ENCODE assay signal across 25 cellular contexts in genomic region chr9:137580209-137580957, GRCh38. TPM values are rescaled to one million over a fixed set of nuclear protein-coding genes. Genes with fewer than 3 reads are reported as not detected.
DNase-seq lines count a peak whose midpoint lies in the region; ATAC-seq and TF ChIP-seq lines count a peak whose summit lies in the region.
"Had no signal": no experiment of that assay in that cellular context is flagged by ENCODE, and none has a peak within 500 bp of the region (broad histone marks: within the 10 kb centered on the region; RNA-seq: fewer than 3 reads in every experiment).

No MANE protein-coding gene starts in this region.

- H3K4me1 ChIP-seq in NT2/D1 (ENCODE audit: insufficient read depth, insufficient read length): peaks cover 24% of the 10 kb centered on the region
- H3K4me1 ChIP-seq in endodermal cell (ENCODE audit: control insufficient read depth, insufficient read depth, low read length): peaks cover 7% of the 10 kb centered on the region

- ATAC-seq in activated naive CD4-positive, alpha-beta T cell treated with anti-CD3 and anti-CD28 coated beads, Interleukin-2, amount 50 U/mL, for 72 hours: no peak
- no peak for ATAC-seq in GM18861 (IDR thresholded peaks at IDR 0.05; ENCODE audit: unreplicated experiment)
- ATAC-seq: A549, PC-3 had no signal

- DNase-seq in NCI-H2227 (lab: John Stamatoyannopoulos, UW; ENCODE audit: unreplicated experiment): peak; percentile 17
- no peak for DNase-seq in NCI-H2227 treated with DMSO at 0.1 percent for 48 hours (lab: John Stamatoyannopoulos, UW)
- DNase-seq in G401 (ENCODE audit: low spot score): peak; percentile 23
- DNase-seq in NT2/D1 (ENCODE audit: low read depth, low spot score): no peak
- no peak for DNase-seq in endodermal cell
- DNase-seq in activated naive CD4-positive, alpha-beta T cell treated with anti-CD3 and anti-CD28 coated beads, Interleukin-2, amount 50 U/mL, for 72 hours (ENCODE audit: low spot score in 2 of 2): no peak
- DNase-seq in stimulated activated CD4-positive, alpha-beta T cell treated with anti-CD3 and anti-CD28 coated beads, Interleukin-4, amount 100 ng/mL, for 24 hours: no peak
- DNase-seq: activated CD4-positive, alpha-beta T cell treated with anti-CD3 and anti-CD28 coated beads, Interleukin-2, amount 50 U/mL, for 48 hours; activated gamma-delta T cell; central memory CD4-positive, alpha-beta T cell; erythroblast; foreskin melanocyte; KBM-7; NCI-H1048; NCI-H2081 treated with DMSO at 0.1 percent for 48 hours; NCI-H526 treated with DMSO at 0.1 percent for 48 hours; nucleus accumbens; PC-3; retina; SIG-M5; stimulated activated CD4-positive, alpha-beta T cell treated with anti-CD3 and anti-CD28 coated beads, Interleukin-12 subunit alpha, Interleukin-12 subunit beta, amount 100 ng/mL, for 4 hours had no signal

- H3K4me1 Mint-ChIP-seq in endodermal cell: peaks cover 19% of the 10 kb centered on the region

- TF ChIP-seq CTCF in endodermal cell (conservative IDR thresholded peaks at IDR 0.05): no peak

- H3K4me3 Mint-ChIP-seq in endodermal cell: peak overlapping the region; percentile 82

- H3K36me3 Mint-ChIP-seq in endodermal cell (ENCODE audit: low read depth): peaks cover 41% of the 10 kb centered on the region
- peaks cover 4% of the 10 kb centered on the region in 2 donors for H3K36me3 Mint-ChIP-seq in activated naive CD4-positive, alpha-beta T cell treated with anti-CD3 and anti-CD28 coated beads, Interleukin-2, amount 50 U/mL, for 72 hours

- H3K9me3 Mint-ChIP-seq in endodermal cell: no peaks in the 10 kb centered on the region
- no peaks in the 10 kb centered on the region for H3K9me3 Mint-ChIP-seq in activated naive CD4-positive, alpha-beta T cell treated with anti-CD3 and anti-CD28 coated beads, Interleukin-2, amount 50 U/mL, for 72 hours
- H3K9me3 Mint-ChIP-seq: T-helper 1 cell treated with Interleukin-12 subunit alpha and Interleukin-12 subunit beta and Interleukin-4 antibody, amounts not matched to agents 30 μg/mL and 1 μg/mL, for 36 hours had no signal

- H3K4me3 ChIP-seq in NT2/D1 (ENCODE audit: insufficient read length, low read depth) (no peak overlapping the region), endodermal cell (ENCODE audit: low read length) (no peak overlapping the region)
- H3K4me3 ChIP-seq: A549; BLaER1 treated with 17β-estradiol and CSF1 and Interleukin-3, amounts not matched to agents 10 nM and 100 nM had no signal

- peaks cover 76% of the 10 kb centered on the region for H3K36me3 ChIP-seq in NT2/D1 (ENCODE audit: insufficient read depth, insufficient read length, low read length)
- H3K36me3 ChIP-seq in endodermal cell (ENCODE audit: control insufficient read depth, insufficient read depth, low read length): peaks cover 55% of the 10 kb centered on the region

- H3K9ac ChIP-seq in NT2/D1 (ENCODE audit: insufficient read length, low read depth): peak overlapping the region; percentile 58
- no peak overlapping the region for H3K9ac ChIP-seq in endodermal cell (ENCODE audit: extremely low read depth, low read length, poor library complexity, severe bottlenecking)

- 91 to 92% methylated on average over 15 to 23 of the region's 23 CpGs for WGBS in endodermal cell (ENCODE audit: insufficient coverage in 1 of 2, insufficient read length in 1 of 2), 2 experiments

- H3K27me3 Mint-ChIP-seq in endodermal cell (ENCODE audit: insufficient read depth): no peaks in the 10 kb centered on the region

- H3K27me3 ChIP-seq in NT2/D1 (ENCODE audit: insufficient read depth, insufficient read length): no peaks in the 10 kb centered on the region
- no peaks in the 10 kb centered on the region for H3K27me3 ChIP-seq in endodermal cell (ENCODE audit: control insufficient read depth, insufficient read depth, low read length, poor library complexity, severe bottlenecking)
- H3K27me3 ChIP-seq: BLaER1 treated with 17β-estradiol and CSF1 and Interleukin-3, amounts not matched to agents 10 nM and 100 nM had no signal

- H3K27ac Mint-ChIP-seq in endodermal cell: peak overlapping the region; percentile 52
- H3K27ac Mint-ChIP-seq in activated naive CD4-positive, alpha-beta T cell treated with anti-CD3 and anti-CD28 coated beads, Interleukin-2, amount 50 U/mL, for 72 hours: peak overlapping the region in 1 of 2 donors; percentile 68

- in situ Hi-C loops in G401 (cut with HindIII; ENCODE audit: low sequenced_read_pairs): loop anchor here (5.0 kb wide), 1 partner anchor 117 kb away; no protein-coding TSS in a partner anchor

- no peak overlapping the region for H3K27ac ChIP-seq in endodermal cell (ENCODE audit: low read depth, low read length)
- H3K27ac ChIP-seq: A549; BLaER1 treated with 17β-estradiol and CSF1 and Interleukin-3, amounts not matched to agents 10 nM and 100 nM had no signal

- H3K9me3 ChIP-seq in NT2/D1 (ENCODE audit: insufficient read depth, low read length): no peaks in the 10 kb centered on the region
- H3K9me3 ChIP-seq in endodermal cell (ENCODE audit: control insufficient read depth, low read length): no peaks in the 10 kb centered on the region
- H3K9me3 ChIP-seq: A549; BLaER1 treated with 17β-estradiol and CSF1 and Interleukin-3, amounts not matched to agents 10 nM and 100 nM had no signal

RNA-seq across cellular contexts. Expression of gene DPH7, which starts 1.7 kb away (rescaled TPM):
- total RNA-seq in G401 (2014; rRNA removed; shearing (Covaris generic)): 39.0 and 46.2 TPM in 2 replicates
- 10 to 100 TPM; 48.9 to 50.4 TPM for total RNA-seq in endodermal cell
- polyA plus RNA-seq in endodermal cell (2013, experiment 1 of 2): 44.3 TPM
- 43.0 TPM for polyA plus RNA-seq in endodermal cell (2013, experiment 2 of 2)
- 10 to 100 TPM; 30.1 to 64.7 TPM for total RNA-seq in activated naive CD4-positive, alpha-beta T cell treated with anti-CD3 and anti-CD28 coated beads, Interleukin-2, amount 50 U/mL, for 72 hours

RNA-seq across cellular contexts. Expression of gene ZMYND19, which starts 9.9 kb away (rescaled TPM):
- 33.5 and 36.0 TPM in 2 replicates for total RNA-seq in G401 (2014; rRNA removed; shearing (Covaris generic))
- total RNA-seq in endodermal cell: 10 to 100 TPM; 47.8 to 51.0 TPM
- polyA plus RNA-seq in endodermal cell (2013, experiment 1 of 2): 42.9 TPM
- 39.3 TPM for polyA plus RNA-seq in endodermal cell (2013, experiment 2 of 2)
- 10 to 100 TPM; 32.9 to 63.5 TPM for total RNA-seq in activated naive CD4-positive, alpha-beta T cell treated with anti-CD3 and anti-CD28 coated beads, Interleukin-2, amount 50 U/mL, for 72 hours

RNA-seq across cellular contexts. Expression of gene ARRDC1, which starts 25.1 kb away (rescaled TPM):
- total RNA-seq in G401 (2014; rRNA removed; shearing (Covaris generic)): 29.5 and 30.5 TPM in 2 replicates
- total RNA-seq in endodermal cell: 10 to 100 TPM; 41.5 to 46.2 TPM
- 23.5 TPM for polyA plus RNA-seq in endodermal cell (2013, experiment 1 of 2)
- 18.6 TPM for polyA plus RNA-seq in endodermal cell (2013, experiment 2 of 2)
- total RNA-seq in activated naive CD4-positive, alpha-beta T cell treated with anti-CD3 and anti-CD28 coated beads, Interleukin-2, amount 50 U/mL, for 72 hours: 10 to 100 TPM; 34.4 to 40.9 TPM

RNA-seq across cellular contexts. Expression of gene MRPL41, which starts 28.7 kb away (rescaled TPM):
- total RNA-seq in G401 (2014; rRNA removed; shearing (Covaris generic)): 75.7 and 102 TPM in 2 replicates
- total RNA-seq in endodermal cell: 10 to 100 TPM; 43.7 to 49.6 TPM
- 31.6 TPM for polyA plus RNA-seq in endodermal cell (2013, experiment 1 of 2)
- 27.9 TPM for polyA plus RNA-seq in endodermal cell (2013, experiment 2 of 2)
- total RNA-seq in activated naive CD4-positive, alpha-beta T cell treated with anti-CD3 and anti-CD28 coated beads, Interleukin-2, amount 50 U/mL, for 72 hours: 10 to 100 TPM; 21.2 to 31.6 TPM

RNA-seq across cellular contexts. Expression of gene PNPLA7, which starts 30.2 kb away (rescaled TPM):
- not detected in 2 replicates for total RNA-seq in G401 (2014; rRNA removed; shearing (Covaris generic))
- total RNA-seq in endodermal cell: 1 to 10 TPM; 2.0 to 2.4 TPM
- polyA plus RNA-seq in endodermal cell (2013, experiment 1 of 2): 1.8 TPM
- 1.4 TPM for polyA plus RNA-seq in endodermal cell (2013, experiment 2 of 2)
- total RNA-seq in activated naive CD4-positive, alpha-beta T cell treated with anti-CD3 and anti-CD28 coated beads, Interleukin-2, amount 50 U/mL, for 72 hours: 1 to 10 TPM; 3.7 to 4.4 TPM

Comparison
In these comparisons a context has a peak if more than half of its experiments do, and no peak if none do; other contexts are left out.
1. DNase-seq: peak in NCI-H2227 (single experiment) and G401 (single experiment); none in NCI-H2227 treated with DMSO at 0.1 percent for 48 hours (single experiment), NT2/D1 (single experiment), endodermal cell (single experiment), activated naive CD4-positive, alpha-beta T cell treated with anti-CD3 and anti-CD28 coated beads, Interleukin-2, amount 50 U/mL, for 72 hours (0 of 2) and stimulated activated CD4-positive, alpha-beta T cell treated with anti-CD3 and anti-CD28 coated beads, Interleukin-4, amount 100 ng/mL, for 24 hours (single experiment).